Comparison of ENCODE assay signal across 11 cellular contexts in the genomic region with DNA sequence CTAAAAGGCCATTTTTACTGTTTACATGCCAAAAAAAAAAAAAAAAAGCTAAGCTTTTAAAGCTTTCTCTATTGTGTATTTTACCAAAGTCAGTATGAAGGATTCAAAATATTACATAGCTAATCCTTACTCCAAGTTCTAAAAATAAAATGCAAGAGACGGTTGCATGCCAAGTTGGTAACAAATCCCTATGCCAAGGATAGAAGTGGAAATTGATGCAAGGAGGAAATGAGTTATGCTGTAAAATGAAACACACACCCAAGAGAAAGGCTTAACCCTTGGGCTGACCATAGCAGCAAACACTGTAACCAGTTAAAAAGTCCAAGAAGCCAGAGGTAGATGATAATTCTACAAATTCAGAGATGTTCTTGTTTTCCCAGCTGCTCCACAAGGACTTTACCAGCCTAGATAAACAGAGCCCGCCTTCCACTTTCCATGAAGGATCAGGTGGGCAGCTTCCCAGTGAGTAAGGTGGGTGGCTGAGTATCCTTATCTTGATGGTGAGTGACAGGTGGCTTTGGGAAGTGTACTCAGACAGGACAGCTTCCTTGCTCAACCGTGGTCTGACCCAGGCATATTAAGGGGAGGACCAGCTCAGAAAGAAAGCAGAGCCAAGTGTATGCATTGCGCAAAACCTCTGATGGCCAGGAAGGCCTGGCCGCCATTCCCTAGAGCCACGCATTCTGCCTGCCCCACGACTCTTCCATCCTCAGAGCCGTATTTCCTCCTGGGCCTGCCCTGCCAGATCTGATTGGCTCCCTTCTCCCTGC. TPM values are rescaled to one million over a fixed set of nuclear protein-coding genes. Genes with fewer than 3 reads are reported as not detected.
DNase-seq lines count a peak whose midpoint lies in the region; ATAC-seq and TF ChIP-seq lines count a peak whose summit lies in the region.
"Had no signal": no experiment of that assay in that cellular context is flagged by ENCODE, and none has a peak within 500 bp of the region (broad histone marks: within the 10 kb centered on the region; RNA-seq: fewer than 3 reads in every experiment).

No MANE protein-coding gene starts in this region.

- DNase-seq in GM23248 (peak; percentile 76), PC-3 (peak; percentile 59), foreskin fibroblast (peak; percentile 56 to 75), smooth muscle cell (lab: John Stamatoyannopoulos, UW; ENCODE audit: unreplicated experiment) (no peak), HuH-7.5 (ENCODE audit: low spot score) (no peak), testis (no peak)
- DNase-seq in activated CD8-positive, alpha-beta memory T cell treated with anti-CD3 and anti-CD28 coated beads for 24 hours: no peak
- no peak for DNase-seq in CD8-positive, alpha-beta memory T cell
- DNase-seq: endodermal cell had no signal

- peak; percentile 86 for ATAC-seq in PC-3
- ATAC-seq: HCT116 had no signal

- H3K27me3 Mint-ChIP-seq in CD8-positive, alpha-beta memory T cell: no peaks in the 10 kb centered on the region

- H3K27me3 ChIP-seq in GM23248 (replicated peaks; ENCODE audit: insufficient read depth) (no peaks in the 10 kb centered on the region), PC-3 (ENCODE audit: low read length) (no peaks in the 10 kb centered on the region), smooth muscle cell (ENCODE audit: low read depth) (no peaks in the 10 kb centered on the region), testis (no peaks in the 10 kb centered on the region)
- H3K27me3 ChIP-seq in CD8-positive, alpha-beta memory T cell (ENCODE audit: insufficient read depth, low read length, poor library complexity, severe bottlenecking): no peaks in the 10 kb centered on the region

- H3K4me3 ChIP-seq in GM23248: peak overlapping the region; percentile 3; the same call in 1 of the 2 replicates
- H3K4me3 ChIP-seq in PC-3 (ENCODE audit: low read length): no peak overlapping the region
- H3K4me3 ChIP-seq in foreskin fibroblast (ENCODE audit: low read depth in 1 of 2, low read length in 2 of 2): no peak overlapping the region
- no peak overlapping the region for H3K4me3 ChIP-seq in smooth muscle cell
- no peak overlapping the region for H3K4me3 ChIP-seq in CD8-positive, alpha-beta memory T cell (ENCODE audit: low read length)
- no peak overlapping the region for H3K4me3 ChIP-seq in testis

- 59 to 62% methylated on average over 8 of the region's 8 CpGs for WGBS in GM23248 (ENCODE audit: low coverage in 1 of 2, low lambda C conversion rate in 2 of 2, missing lambda C conversion rate in 2 of 2), 2 experiments
- WGBS in smooth muscle cell (ENCODE audit: low lambda C conversion rate): 71% methylated on average over 8 of the region's 8 CpGs
- WGBS in testis, 2 donors: 68 to 73% methylated on average over 8 of the region's 8 CpGs

- H3K79me2 ChIP-seq in GM23248 (ENCODE audit: insufficient read depth) (peaks cover 97% of the 10 kb centered on the region), PC-3 (ENCODE audit: low read length) (peaks cover 70% of the 10 kb centered on the region), smooth muscle cell (ENCODE audit: low read depth) (no peaks in the 10 kb centered on the region)

- H3K4me3 Mint-ChIP-seq in CD8-positive, alpha-beta memory T cell: no peak overlapping the region
- H3K4me3 Mint-ChIP-seq: endodermal cell had no signal

- intact Hi-C loops in PC-3 (cut with micrococcal nuclease) (loop anchor here (2.0 kb wide), 1 partner anchor 20 kb away; no protein-coding TSS in a partner anchor), testis (cut with DNase I; ENCODE audit: low total_unique reads) (no loop called here)

- TF ChIP-seq CTCF in PC-3 (conservative IDR thresholded peaks at IDR 0.05; ENCODE audit: low read depth, low read length) (no peak), foreskin fibroblast (IDR thresholded peaks at IDR 0.05; ENCODE audit: low read depth, low read length) (no peak), smooth muscle cell (IDR thresholded peaks at IDR 0.05; ENCODE audit: borderline replicate concordance, insufficient read depth, poor library complexity, severe bottlenecking) (no peak), testis (IDR thresholded peaks at IDR 0.05) (no peak)

- H3K27ac Mint-ChIP-seq in CD8-positive, alpha-beta memory T cell: no peak overlapping the region
- H3K27ac Mint-ChIP-seq: activated T-helper 2 cell treated with anti-CD3 and anti-CD28 coated beads, Interferon-gamma antibody, Interleukin-2, Interleukin-4, amounts not matched to agents 10 μg/mL and 5 μg/mL and 100 μg/mL, durations not matched to agents 14 hours and 24 hours and 36 hours; endodermal cell had no signal

- peaks cover 0 to 8% (median 3%) of the 10 kb centered on the region in 3 donors for H3K36me3 Mint-ChIP-seq in CD8-positive, alpha-beta memory T cell

- POLR2A ChIA-PET in PC-3 (lab: Charles Lee; ENCODE audit: unreplicated experiment): interaction anchor here (0.6 kb wide), 2 partner anchors 33 to 49 kb away, joined by 3 to 7 read pairs; no protein-coding TSS in a partner anchor
- POLR2A ChIA-PET in CD8-positive, alpha-beta memory T cell (lab: Charles Lee): no interaction called here

- TF ChIP-seq POLR2A in testis (IDR thresholded peaks at IDR 0.05): no peak

- TSS peak; percentile 48 for BruUV-seq in PC-3 (replicated peaks; lab: Mats Ljungman, UMichigan)

- H3K9me3 ChIP-seq in GM23248 (ENCODE audit: low read depth) (no peaks in the 10 kb centered on the region), PC-3 (ENCODE audit: low read length) (no peaks in the 10 kb centered on the region), smooth muscle cell (replicated peaks; ENCODE audit: low read depth) (no peaks in the 10 kb centered on the region), testis (no peaks in the 10 kb centered on the region)
- no peaks in the 10 kb centered on the region for H3K9me3 ChIP-seq in CD8-positive, alpha-beta memory T cell (ENCODE audit: low read length)

- peaks cover 5% of the 10 kb centered on the region; the same call in 1 of the 2 replicates for H3K36me3 ChIP-seq in GM23248 (ENCODE audit: low read depth)
- H3K36me3 ChIP-seq in PC-3 (ENCODE audit: low read depth, low read length): no peaks in the 10 kb centered on the region; the same call in 1 of the 2 replicates
- H3K36me3 ChIP-seq in smooth muscle cell (ENCODE audit: low read depth): no peaks in the 10 kb centered on the region
- H3K36me3 ChIP-seq in CD8-positive, alpha-beta memory T cell (ENCODE audit: insufficient read depth, low read length): no peaks in the 10 kb centered on the region
- H3K36me3 ChIP-seq in testis (ENCODE audit: low read depth, missing control alignments): no peaks in the 10 kb centered on the region

- H3K4me2 ChIP-seq in GM23248 (ENCODE audit: unreplicated experiment): peak overlapping the region; percentile 58
- H3K4me2 ChIP-seq in PC-3 (ENCODE audit: low read length): peak overlapping the region; percentile 38
- peak overlapping the region; percentile 9 for H3K4me2 ChIP-seq in smooth muscle cell

- peak overlapping the region; percentile 46 for H3K27ac ChIP-seq in GM23248
- H3K27ac ChIP-seq in PC-3 (ENCODE audit: low read length): peak overlapping the region; percentile 63
- no peak overlapping the region for H3K27ac ChIP-seq in smooth muscle cell (ENCODE audit: low read depth)
- H3K27ac ChIP-seq in CD8-positive, alpha-beta memory T cell (ENCODE audit: low read depth, low read length): no peak overlapping the region
- H3K27ac ChIP-seq in testis: peak overlapping the region in 1 of 2 donors; percentile 8

- H3K4me1 ChIP-seq in GM23248 (ENCODE audit: insufficient read depth) (peaks cover 23% of the 10 kb centered on the region), PC-3 (ENCODE audit: insufficient read depth, low read length) (peaks cover 45% of the 10 kb centered on the region), smooth muscle cell (ENCODE audit: low read depth) (no peaks in the 10 kb centered on the region), testis (no peaks in the 10 kb centered on the region)
- no peaks in the 10 kb centered on the region for H3K4me1 ChIP-seq in CD8-positive, alpha-beta memory T cell (ENCODE audit: insufficient read depth, low read length)

- CTCF ChIA-PET in PC-3 (lab: Charles Lee): interaction anchor here (0.5 to 0.7 kb wide), 3 partner anchors 18 to 995 kb away, joined by 3 to 8 read pairs (median 3); no protein-coding TSS in a partner anchor
- CTCF ChIA-PET in CD8-positive, alpha-beta memory T cell (lab: Charles Lee): interaction anchor here (1.2 to 1.5 kb wide), 2 partner anchors 10 to 19 kb away, joined by 3 to 4 read pairs; no protein-coding TSS in a partner anchor

- peaks cover 0 to 12% (median 0%) of the 10 kb centered on the region in 5 donors for H3K9me3 Mint-ChIP-seq in CD8-positive, alpha-beta memory T cell
- H3K9me3 Mint-ChIP-seq: activated T-helper 2 cell treated with anti-CD3 and anti-CD28 coated beads, Interferon-gamma antibody, Interleukin-2, Interleukin-4, amounts not matched to agents 10 μg/mL and 5 μg/mL and 100 μg/mL, durations not matched to agents 14 hours and 24 hours and 36 hours; endodermal cell had no signal

- H3K9ac ChIP-seq in GM23248: 0 out of 2 replicates have a peak overlapping the region, but pooled peaks have one; percentile 0
- no peak overlapping the region for H3K9ac ChIP-seq in PC-3 (ENCODE audit: low read length)
- H3K9ac ChIP-seq in smooth muscle cell (ENCODE audit: low read depth): no peak overlapping the region

- H3K4me1 Mint-ChIP-seq in CD8-positive, alpha-beta memory T cell: no peaks in the 10 kb centered on the region

- no peak overlapping the region for H2AFZ ChIP-seq in GM23248
- H2AFZ ChIP-seq in PC-3 (ENCODE audit: low read length): no peak overlapping the region
- H2AFZ ChIP-seq in smooth muscle cell (ENCODE audit: low read depth): no peak overlapping the region

- in situ Hi-C loops in GM23248 (cut with MboI): no loop called here

- H3K9me2 ChIP-seq in GM23248 (ENCODE audit: insufficient read depth): no peaks in the 10 kb centered on the region
- H3K9me2 ChIP-seq in PC-3 (replicated peaks; ENCODE audit: low read length): no peaks in the 10 kb centered on the region

- H3F3A ChIP-seq in GM23248 (ENCODE audit: insufficient read depth) (peaks cover 17% of the 10 kb centered on the region), PC-3 (ENCODE audit: low read length, unreplicated experiment) (peaks cover 3% of the 10 kb centered on the region), smooth muscle cell (ENCODE audit: low read depth) (no peaks in the 10 kb centered on the region)

- H4K20me1 ChIP-seq in GM23248 (ENCODE audit: insufficient read depth) (no peaks in the 10 kb centered on the region), PC-3 (ENCODE audit: low read length) (no peaks in the 10 kb centered on the region), smooth muscle cell (ENCODE audit: low read depth) (no peaks in the 10 kb centered on the region)

RNA-seq across cellular contexts. Expression of a gene that starts 34.4 kb away (rescaled TPM):
- 43.4 and 43.9 TPM in 2 replicates for total RNA-seq in GM23248 (2014; rRNA removed; shearing (Covaris generic))
- polyA plus RNA-seq in GM23248 (2016; fragmentation: Nextera tagmentation; extraction: Ambion mirVana) (13.3 and 15.8 TPM in 2 replicates), smooth muscle cell (1.0 and 1.1 TPM in 2 replicates), testis (ENCODE audit: insufficient read depth, low read depth, low replicate concordance) (3.0 TPM)
- total RNA-seq in PC-3 (2014; rRNA removed) (18.4 and 24.8 TPM in 2 replicates), smooth muscle cell (1.9 and 6.1 TPM in 2 replicates), testis (1 to 10 TPM; 1.6 to 1.7 TPM)
- total RNA-seq in CD8-positive, alpha-beta memory T cell: not detected
- polyA plus RNA-seq in CD8-positive, alpha-beta memory T cell: not detected
- total RNA-seq: activated T-helper 2 cell treated with anti-CD3 and anti-CD28 coated beads, Interferon-gamma antibody, Interleukin-2, Interleukin-4, amounts not matched to agents 10 μg/mL and 5 μg/mL and 100 μg/mL, durations not matched to agents 14 hours and 24 hours and 36 hours had no signal

Comparison
In these comparisons a context has a peak if more than half of its experiments do, and no peak if none do; other contexts are left out.
1. DNase-seq: peak in GM23248 (single experiment), PC-3 (single experiment) and foreskin fibroblast (2 of 2); none in smooth muscle cell (single experiment), activated CD8-positive, alpha-beta memory T cell treated with anti-CD3 and anti-CD28 coated beads for 24 hours (single experiment), HuH-7.5 (single experiment), CD8-positive, alpha-beta memory T cell (0 of 5) and testis (single experiment).
2. H3K27ac ChIP-seq: peak in GM23248 (single experiment) and PC-3 (single experiment); none in smooth muscle cell (single experiment) and CD8-positive, alpha-beta memory T cell (single experiment).
3. Peak in every context shown above with its lines, with median percentiles within 50 percentile points of each other: H3K4me2 ChIP-seq.